In genomic region chr5:25345240-25345771, GRCh38 we compare ENCODE assay signal across 11 cellular contexts.
"Had no signal": no experiment of that assay in that cellular context is flagged by ENCODE, and none has a peak within 500 bp of the region (broad histone marks: within the 10 kb centered on the region; RNA-seq: fewer than 3 reads in every experiment).

No MANE protein-coding gene starts in this region.

- H3K36me3 ChIP-seq: left lung, upper lobe of right lung had no signal

- H2AFZ ChIP-seq: parathyroid adenoma had no signal

- H3K9ac ChIP-seq: parathyroid adenoma had no signal

- DNase-seq: activated CD4-positive, alpha-beta memory T cell treated with anti-CD3 and anti-CD28 coated beads, Interleukin-2, amount 10 ng/mL, durations not matched to agents 7 days and 5 days; activated CD4-positive, alpha-beta T cell treated with anti-CD3 and anti-CD28 coated beads for 1 hour; activated naive CD4-positive, alpha-beta T cell treated with anti-CD3 and anti-CD28 coated beads, Interleukin-2, amount 10 ng/mL, durations not matched to agents 7 days and 5 days; activated T-cell treated with anti-CD3 and anti-CD28 coated beads, Interleukin-2, amount 50 U/mL, for 24 hours; endodermal cell; mammary epithelial cell; stimulated activated CD4-positive, alpha-beta T cell treated with anti-CD3 and anti-CD28 coated beads, Interleukin-1b, Interleukin-23, amount 100 ng/mL, for 48 hours; stimulated activated naive CD8-positive, alpha-beta T cell treated with anti-CD3 and anti-CD28 coated beads, Interleukin-15, amount 100 ng/mL, for 72 hours; upper lobe of right lung had no signal

- H3K4me3 ChIP-seq: left lung, upper lobe of right lung had no signal

- H3K79me2 ChIP-seq: parathyroid adenoma had no signal

- H3K27ac ChIP-seq: left lung, parathyroid adenoma, upper lobe of right lung had no signal

- H3K9me3 ChIP-seq: upper lobe of right lung had no signal

- ATAC-seq: left lung; stimulated activated naive CD8-positive, alpha-beta T cell treated with anti-CD3 and anti-CD28 coated beads, Interleukin-15, amount 100 ng/mL, for 72 hours; upper lobe of right lung had no signal

- H3K27me3 ChIP-seq: left lung, upper lobe of right lung had no signal

- H3K4me1 ChIP-seq: left lung, parathyroid adenoma, upper lobe of right lung had no signal
